1 cellular context compared by ENCODE assay signal in genomic region chr2:113583541-113584225, GRCh38.
A peak's percentile ranks its signal among the peaks of the same experiment; 100 is the strongest.
TF ChIP-seq lines count a peak whose summit lies in the region.
"Not testable (repeated sequence)": the region's sequence is repeated elsewhere in the genome, so short reads cannot be mapped to it uniquely, and the experiment has no call there.

No MANE protein-coding gene starts in this region.

TF ChIP-seq in HepG2, 621 proteins besides CTCF, POLR2A, EP300 and RAD21 (continued from another document and continues in another):
- TF ChIP-seq ZNF414 (CRISPR knock-in tag; IDR thresholded peaks at IDR 0.05) (peak; percentile 93), JUN (CRISPR knock-in tag; IDR thresholded peaks at IDR 0.05) (0 out of 2 replicates have a peak, but pooled peaks have one; percentile 44), ZNF547 (CRISPR knock-in tag; IDR thresholded peaks at IDR 0.05) (peak; percentile 98), ZNF790 (CRISPR knock-in tag; IDR thresholded peaks at IDR 0.05; ENCODE audit: borderline replicate concordance) (peak; percentile 95), ETS1 (CRISPR knock-in tag; IDR thresholded peaks at IDR 0.05) (peak; percentile 95; the same call in 1 of the 2 replicates), TFE3 (CRISPR knock-in tag; IDR thresholded peaks at IDR 0.05) (peak; percentile 79), XRCC5 (optimal IDR thresholded peaks at IDR 0.05; ENCODE audit: low read length) (peak; percentile 71), ZNF205 (CRISPR knock-in tag; IDR thresholded peaks at IDR 0.05) (peak; percentile 96), EEA1 (CRISPR knock-in tag; IDR thresholded peaks at IDR 0.05; ENCODE audit: borderline replicate concordance) (peak; percentile 93; the same call in 1 of the 2 replicates), DNMT3B (CRISPR knock-in tag; conservative IDR thresholded peaks at IDR 0.05) (peak; percentile 58; the same call in 1 of the 2 replicates), ATF7-NPFF (CRISPR knock-in tag; IDR thresholded peaks at IDR 0.05; ENCODE audit: low read depth) (peak; percentile 99), ZFP36L2 (CRISPR knock-in tag; IDR thresholded peaks at IDR 0.05) (peak; percentile 91; the same call in 1 of the 2 replicates), ZNF510 (CRISPR knock-in tag; IDR thresholded peaks at IDR 0.05; ENCODE audit: low read depth) (peak; percentile 80; the same call in 1 of the 2 replicates), SIX1 (CRISPR knock-in tag; IDR thresholded peaks at IDR 0.05; ENCODE audit: borderline replicate concordance) (peak; percentile 70), CBX2 (CRISPR knock-in tag; IDR thresholded peaks at IDR 0.05; ENCODE audit: low read depth) (peak; percentile 98), MIER3 (CRISPR knock-in tag; IDR thresholded peaks at IDR 0.05; ENCODE audit: borderline replicate concordance) (peak; percentile 83), ARID4A (CRISPR knock-in tag; IDR thresholded peaks at IDR 0.05; ENCODE audit: borderline replicate concordance) (peak; percentile 92), GZF1 (CRISPR knock-in tag; IDR thresholded peaks at IDR 0.05) (peak; percentile 81), ZNF430 (CRISPR knock-in tag; IDR thresholded peaks at IDR 0.05) (peak; percentile 90), MAX (IDR thresholded peaks at IDR 0.05) (peak; percentile 81), STAT5B (CRISPR knock-in tag; IDR thresholded peaks at IDR 0.05) (peak; percentile 98; the same call in 1 of the 2 replicates), ELF4 (CRISPR knock-in tag; IDR thresholded peaks at IDR 0.05; ENCODE audit: borderline replicate concordance) (0 out of 2 replicates have a peak, but pooled peaks have one; percentile 34), GABPB1 (CRISPR knock-in tag; IDR thresholded peaks at IDR 0.05) (peak; percentile 95), HIC2 (CRISPR knock-in tag; IDR thresholded peaks at IDR 0.05; ENCODE audit: low read depth) (peak; percentile 78), SAP130 (CRISPR knock-in tag; IDR thresholded peaks at IDR 0.05; ENCODE audit: low read depth) (peak; percentile 91), DR1 (CRISPR knock-in tag; IDR thresholded peaks at IDR 0.05) (peak; percentile 67), ZBTB25 (CRISPR knock-in tag; IDR thresholded peaks at IDR 0.05) (peak; percentile 69; the same call in 1 of the 2 replicates), IRF9 (CRISPR knock-in tag; IDR thresholded peaks at IDR 0.05; ENCODE audit: borderline replicate concordance) (peak; percentile 96), RERE (CRISPR knock-in tag; IDR thresholded peaks at IDR 0.05; ENCODE audit: low read depth) (peak; percentile 82), SIX4 (CRISPR knock-in tag; IDR thresholded peaks at IDR 0.05) (peak; percentile 47; the same call in 1 of the 2 replicates), ZNF691 (CRISPR knock-in tag; IDR thresholded peaks at IDR 0.05; ENCODE audit: borderline replicate concordance, low read depth) (peak; percentile 84), ZNF260 (CRISPR knock-in tag; IDR thresholded peaks at IDR 0.05; ENCODE audit: borderline replicate concordance, low read depth) (0 out of 2 replicates have a peak, but pooled peaks have one; percentile 50), JUND (CRISPR knock-in tag; IDR thresholded peaks at IDR 0.05) (peak; percentile 77; the same call in 1 of the 2 replicates), CBFB (CRISPR knock-in tag; IDR thresholded peaks at IDR 0.05) (peak; percentile 97), ZNF160 (CRISPR knock-in tag; IDR thresholded peaks at IDR 0.05) (peak; percentile 94), ZSCAN31 (CRISPR knock-in tag; IDR thresholded peaks at IDR 0.05; ENCODE audit: low read depth) (peak; percentile 92), ZNF616 (CRISPR knock-in tag; IDR thresholded peaks at IDR 0.05; ENCODE audit: low read depth) (peak; percentile 95), ARID3A (IDR thresholded peaks at IDR 0.05; ENCODE audit: low read depth, low read length) (0 out of 2 replicates have a peak, but pooled peaks have one; percentile 35)
- not testable (repeated sequence) for TF ChIP-seq CBX2 (IDR thresholded peaks at IDR 0.05; ENCODE audit: low read depth, low read length)
